Comparison of ENCODE assay signal across 17 cellular contexts in the genomic region with DNA sequence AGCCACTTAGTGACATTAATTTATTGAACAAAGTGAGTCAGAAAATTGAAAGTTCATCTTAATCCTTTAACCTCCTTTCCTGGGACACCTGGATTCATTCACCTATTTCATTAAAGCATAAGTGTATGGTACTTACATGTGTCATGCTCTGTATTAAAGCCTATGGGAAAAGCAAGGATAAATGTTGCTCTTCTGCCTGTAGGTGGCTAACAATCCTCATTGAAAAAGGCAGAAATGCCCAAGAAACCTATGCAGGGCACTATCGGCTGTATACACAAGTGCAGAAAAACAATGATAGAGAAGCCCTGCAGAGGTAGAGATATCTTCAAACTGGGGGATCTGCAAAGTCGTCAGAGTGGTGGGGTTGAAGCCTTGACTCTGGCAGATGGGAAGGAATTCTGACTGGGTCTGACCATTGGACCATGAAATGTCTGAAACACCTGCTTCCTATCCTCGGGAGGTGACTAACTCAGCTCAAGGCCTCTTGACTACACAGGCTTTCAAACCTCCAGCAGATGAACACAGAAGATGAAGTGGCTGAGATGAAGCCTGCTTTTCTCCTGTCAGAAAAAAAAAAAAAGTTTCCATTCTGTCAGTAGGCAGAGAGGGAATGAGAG.
DNase-seq lines count a peak whose midpoint lies in the region; ATAC-seq, FAIRE-seq and TF ChIP-seq lines count a peak whose summit lies in the region.
"Had no signal": no experiment of that assay in that cellular context is flagged by ENCODE, and none has a peak within 500 bp of the region (broad histone marks: within the 10 kb centered on the region; RNA-seq: fewer than 3 reads in every experiment).

No MANE protein-coding gene starts in this region.

- no peaks in the 10 kb centered on the region for H3K27me3 ChIP-seq in right cardiac atrium (ENCODE audit: control insufficient read depth, insufficient read depth)
- no peaks in the 10 kb centered on the region for H3K27me3 ChIP-seq in tibial nerve
- H3K27me3 ChIP-seq: BE2C had no signal

- H3K27ac ChIP-seq in A549 (no peak overlapping the region), right cardiac atrium (ENCODE audit: low read length) (no peak overlapping the region), tibial nerve (no peak overlapping the region)

- peak; percentile 20; the same call in 2 of the 3 replicates for TF ChIP-seq CTCF in A549 (IDR thresholded peaks at IDR 0.05)
- no peak for TF ChIP-seq CTCF in tibial nerve (IDR thresholded peaks at IDR 0.05)

- WGBS in A549 (ENCODE audit: missing lambda C conversion rate), result 5% methylated on average over 2 of the region's 3 CpGs
- 40% methylated on average over 3 of the region's 3 CpGs for WGBS in right cardiac atrium
- 47 to 58% methylated on average over 3 of the region's 3 CpGs for WGBS in tibial nerve, 2 donors

- TF ChIP-seq POLR2A in A549 (IDR thresholded peaks at IDR 0.05; ENCODE audit: low read length) (no peak), tibial nerve (IDR thresholded peaks at IDR 0.05) (no peak)

- H3K4me1 ChIP-seq in A549, result no peaks in the 10 kb centered on the region
- H3K4me1 ChIP-seq in right cardiac atrium (ENCODE audit: control insufficient read depth, insufficient read depth, low read length), result no peaks in the 10 kb centered on the region
- H3K4me1 ChIP-seq in tibial nerve, result no peaks in the 10 kb centered on the region
- H3K4me1 ChIP-seq: BE2C had no signal

- TF ChIP-seq EP300 in A549 (IDR thresholded peaks at IDR 0.05), result no peak
- TF ChIP-seq EP300 in tibial nerve (IDR thresholded peaks at IDR 0.05), result no peak

- intact Hi-C loops in right cardiac atrium (cut with DNase I), result no loop called here

- FAIRE-seq in A549 (lab: Jason Lieb, UNC), result no peak
- FAIRE-seq: H54 had no signal

- H3K4me3 ChIP-seq in A549 (no peak overlapping the region), right cardiac atrium (ENCODE audit: low read length) (no peak overlapping the region), tibial nerve (no peak overlapping the region)

- peak in 1 of 2 experiments; percentile 31; a peak in 2 of 5 replicates for TF ChIP-seq RAD21 in A549 (conservative IDR thresholded peaks at IDR 0.05 in 1 of 2, IDR thresholded peaks at IDR 0.05 in 1 of 2)

- no peak overlapping the region for H3K4me2 ChIP-seq in A549

- ATAC-seq in A549, result peak; percentile 59 to 74; a peak in 3 of 6 replicates
- ATAC-seq in right cardiac atrium, result no peak
- no peak for ATAC-seq in HG03354 (IDR thresholded peaks at IDR 0.05; ENCODE audit: poor library complexity, severe bottlenecking, unreplicated experiment)
- ATAC-seq: naive thymus-derived CD8-positive, alpha-beta T cell had no signal

- CTCF ChIA-PET in A549 (lab: Yijun Ruan, JAX), result no interaction called here

- POLR2A ChIA-PET in A549 (lab: Yijun Ruan, JAX), result no interaction called here

- H3K9me3 ChIP-seq in A549, result no peaks in the 10 kb centered on the region
- no peaks in the 10 kb centered on the region for H3K9me3 ChIP-seq in right cardiac atrium (ENCODE audit: control insufficient read depth, low read length)
- H3K9me3 ChIP-seq in tibial nerve, result no peaks in the 10 kb centered on the region
- H3K9me3 ChIP-seq: BE2C had no signal

- DNase-seq in A549 (ENCODE audit: low read depth in 1 of 2, low spot score in 1 of 2) (peak in 1 of 2 experiments; percentile 19), DMS153 treated with DMSO at 0.1 percent for 48 hours (lab: John Stamatoyannopoulos, UW; ENCODE audit: unreplicated experiment) (peak; percentile 9), NCI-H2171 treated with DMSO at 0.1 percent for 48 hours (lab: John Stamatoyannopoulos, UW) (peak; percentile 85), cerebellar cortex (ENCODE audit: low spot score) (peak; percentile 20), C1 segment of cervical spinal cord (lab: John Stamatoyannopoulos, UW) (no peak), right cardiac atrium (no peak), tibial nerve (ENCODE audit: low spot score in 2 of 2) (no peak)
- DNase-seq: activated CD4-positive, alpha-beta T cell treated with anti-CD3 and anti-CD28 coated beads, Interleukin-2, amount 50 U/mL, for 4 hours; anterior cingulate cortex; BE2C; GF-D8; hippocampal formation; naive thymus-derived CD8-positive, alpha-beta T cell; stimulated activated CD4-positive, alpha-beta T cell treated with anti-CD3 and anti-CD28 coated beads, Interleukin-1b, Interleukin-23, amount 100 ng/mL, for 48 hours; trophoblast cell had no signal

- no peaks in the 10 kb centered on the region for H3K36me3 ChIP-seq in tibial nerve
- H3K36me3 ChIP-seq: BE2C had no signal

TF ChIP-seq in A549, 52 proteins besides CTCF, POLR2A, EP300 and RAD21:
- TF ChIP-seq SMC3 (IDR thresholded peaks at IDR 0.05) (0 out of 3 replicates have a peak, but pooled peaks have one; percentile 23), HOXB5 (CRISPR knock-in tag; IDR thresholded peaks at IDR 0.05) (no peak)

Comparison
In these comparisons a context has a peak if more than half of its experiments do, and no peak if none do; other contexts are left out.
1. ATAC-seq: peak in A549 (2 of 2); none in right cardiac atrium (0 of 2) and HG03354 (single experiment).
2. DNase-seq: peak in DMS153 treated with DMSO at 0.1 percent for 48 hours (single experiment), NCI-H2171 treated with DMSO at 0.1 percent for 48 hours (single experiment) and cerebellar cortex (single experiment); none in C1 segment of cervical spinal cord (0 of 14), right cardiac atrium (0 of 3) and tibial nerve (0 of 2).